In the genomic region with DNA sequence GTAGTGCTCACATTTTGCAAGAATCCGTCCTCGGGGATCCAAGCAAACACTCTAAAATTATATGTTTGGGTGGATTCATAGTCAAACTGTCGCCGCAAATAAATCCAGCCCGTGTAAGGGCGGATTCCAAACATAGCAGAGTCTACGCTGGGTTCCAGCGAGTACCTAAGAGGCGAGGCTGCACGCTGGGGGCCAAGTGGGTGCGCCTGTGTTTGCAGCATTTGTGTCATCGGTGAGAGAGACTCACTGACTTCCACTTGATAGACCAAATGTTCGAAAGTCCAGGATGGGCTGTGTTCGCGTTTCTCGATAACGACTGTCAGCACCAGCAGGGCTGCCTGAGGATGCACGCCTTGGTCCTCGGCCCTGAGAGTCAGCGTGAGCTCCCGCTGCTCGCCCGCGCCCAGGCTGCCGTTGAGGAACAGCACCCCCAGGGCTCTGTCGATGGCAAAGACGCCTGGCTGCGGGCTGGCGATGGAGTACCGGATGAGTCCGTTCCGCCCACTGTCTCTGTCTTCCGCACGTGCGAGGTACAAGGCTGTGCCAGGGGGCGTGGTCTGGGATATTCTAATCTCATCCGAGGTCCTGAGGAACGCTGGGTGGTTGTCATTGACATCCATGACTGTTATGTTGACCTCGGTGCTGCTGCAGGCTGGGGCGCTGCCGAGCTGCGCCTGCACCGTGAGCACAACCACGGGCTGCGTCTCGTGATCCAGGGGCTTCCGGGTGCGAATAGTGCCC, we compare ENCODE assay signal across 8 cellular contexts.
DNase-seq lines count a peak whose midpoint lies in the region; ATAC-seq lines count a peak whose summit lies in the region.

No MANE protein-coding gene starts in this region.

- no peaks in the 10 kb centered on the region for H3K9me3 Mint-ChIP-seq in activated naive CD4-positive, alpha-beta T cell treated with anti-CD3 and anti-CD28 coated beads, Interleukin-2, amount 50 U/mL, for 72 hours

- H3K27ac Mint-ChIP-seq in activated naive CD4-positive, alpha-beta T cell treated with anti-CD3 and anti-CD28 coated beads, Interleukin-2, amount 50 U/mL, for 72 hours, result peak overlapping the region in 1 of 2 donors; percentile 3

- DNase-seq in SK-MEL-5 (ENCODE audit: low read depth, low spot score) (peak; percentile 11), iPS-NIHi11 (ENCODE audit: low spot score) (peak; percentile 50), 8988T (no peak), A172 (ENCODE audit: low spot score) (no peak)
- peak; percentile 44 to 63 for DNase-seq in activated naive CD4-positive, alpha-beta T cell treated with anti-CD3 and anti-CD28 coated beads, Interleukin-2, amount 50 U/mL, for 72 hours (ENCODE audit: low spot score in 2 of 2)
- peak; percentile 34 for DNase-seq in stimulated activated CD4-positive, alpha-beta T cell treated with anti-CD3 and anti-CD28 coated beads, Interleukin-2, amount 100 ng/mL, for 4 hours (ENCODE audit: low read depth)

- in situ Hi-C loops in SK-MEL-5 (cut with HindIII; ENCODE audit: low pct_unique_long_range_greater_than_20kb, low sequenced_read_pairs), result no loop called here

- H3K36me3 Mint-ChIP-seq in activated naive CD4-positive, alpha-beta T cell treated with anti-CD3 and anti-CD28 coated beads, Interleukin-2, amount 50 U/mL, for 72 hours, result no peaks in the 10 kb centered on the region

- ATAC-seq in GM18498 (IDR thresholded peaks at IDR 0.05; ENCODE audit: unreplicated experiment), result peak; percentile 94
- ATAC-seq in HG02885 (IDR thresholded peaks at IDR 0.05; ENCODE audit: poor library complexity, unreplicated experiment), result peak; percentile 78
- peak; percentile 90 for ATAC-seq in activated naive CD4-positive, alpha-beta T cell treated with anti-CD3 and anti-CD28 coated beads, Interleukin-2, amount 50 U/mL, for 72 hours

Comparison
In these comparisons a context has a peak if more than half of its experiments do, and no peak if none do; other contexts are left out.
1. DNase-seq: peak in SK-MEL-5 (single experiment), activated naive CD4-positive, alpha-beta T cell treated with anti-CD3 and anti-CD28 coated beads, Interleukin-2, amount 50 U/mL, for 72 hours (2 of 2), iPS-NIHi11 (single experiment) and stimulated activated CD4-positive, alpha-beta T cell treated with anti-CD3 and anti-CD28 coated beads, Interleukin-2, amount 100 ng/mL, for 4 hours (single experiment); none in 8988T (single experiment) and A172 (single experiment).
2. Peak in every context shown above with its lines, with median percentiles within 50 percentile points of each other: ATAC-seq.